ENCODE assay signal across 1 cellular context in the genomic region with DNA sequence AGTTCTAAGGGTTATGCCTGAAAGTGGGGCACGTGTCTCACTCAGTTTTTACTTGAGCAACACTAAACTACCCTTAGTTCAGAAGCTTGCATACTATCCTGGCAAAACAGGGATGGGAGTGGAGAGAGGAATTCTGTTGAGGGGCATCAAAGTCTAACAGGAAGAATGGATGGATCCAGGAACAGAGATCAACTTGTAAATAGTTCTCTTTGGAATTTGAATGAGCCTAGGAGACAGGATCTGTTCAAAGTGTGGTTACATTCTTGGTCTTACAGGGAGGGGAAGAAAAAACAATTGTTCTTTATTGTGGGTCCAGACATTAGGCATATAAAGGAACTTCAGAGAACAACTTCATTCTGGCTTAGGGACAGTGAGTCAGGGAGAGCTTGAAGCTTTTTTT.
TF ChIP-seq lines count a peak whose summit lies in the region.

No MANE protein-coding gene starts in this region.

TF ChIP-seq in HepG2, 621 proteins besides CTCF, POLR2A, EP300 and RAD21 (continued from another document):
- no peak for TF ChIP-seq HNF1B (CRISPR knock-in tag; IDR thresholded peaks at IDR 0.05)
- TF ChIP-seq CEBPG (CRISPR knock-in tag; IDR thresholded peaks at IDR 0.05): no peak
- TF ChIP-seq MNT (IDR thresholded peaks at IDR 0.05): 0 out of 2 replicates have a peak, but pooled peaks have one; percentile 15
- no peak for TF ChIP-seq GFI1 (CRISPR knock-in tag; IDR thresholded peaks at IDR 0.05; ENCODE audit: borderline replicate concordance)
- TF ChIP-seq PAX8 (CRISPR knock-in tag; IDR thresholded peaks at IDR 0.05; ENCODE audit: borderline replicate concordance): no peak
- TF ChIP-seq GABPA (IDR thresholded peaks at IDR 0.05; ENCODE audit: low read depth, low read length): no peak
- TF ChIP-seq GABPA (CRISPR knock-in tag; IDR thresholded peaks at IDR 0.05; ENCODE audit: low read depth): no peak
- no peak for TF ChIP-seq ZNF326 (CRISPR knock-in tag; IDR thresholded peaks at IDR 0.05; ENCODE audit: borderline replicate concordance)
- TF ChIP-seq GLMP (CRISPR knock-in tag; IDR thresholded peaks at IDR 0.05; ENCODE audit: borderline replicate concordance): no peak
- no peak for TF ChIP-seq NCOA1 (CRISPR knock-in tag; IDR thresholded peaks at IDR 0.05)
- TF ChIP-seq ZNF225 (CRISPR knock-in tag; IDR thresholded peaks at IDR 0.05): no peak
- TF ChIP-seq, protein P1, sequence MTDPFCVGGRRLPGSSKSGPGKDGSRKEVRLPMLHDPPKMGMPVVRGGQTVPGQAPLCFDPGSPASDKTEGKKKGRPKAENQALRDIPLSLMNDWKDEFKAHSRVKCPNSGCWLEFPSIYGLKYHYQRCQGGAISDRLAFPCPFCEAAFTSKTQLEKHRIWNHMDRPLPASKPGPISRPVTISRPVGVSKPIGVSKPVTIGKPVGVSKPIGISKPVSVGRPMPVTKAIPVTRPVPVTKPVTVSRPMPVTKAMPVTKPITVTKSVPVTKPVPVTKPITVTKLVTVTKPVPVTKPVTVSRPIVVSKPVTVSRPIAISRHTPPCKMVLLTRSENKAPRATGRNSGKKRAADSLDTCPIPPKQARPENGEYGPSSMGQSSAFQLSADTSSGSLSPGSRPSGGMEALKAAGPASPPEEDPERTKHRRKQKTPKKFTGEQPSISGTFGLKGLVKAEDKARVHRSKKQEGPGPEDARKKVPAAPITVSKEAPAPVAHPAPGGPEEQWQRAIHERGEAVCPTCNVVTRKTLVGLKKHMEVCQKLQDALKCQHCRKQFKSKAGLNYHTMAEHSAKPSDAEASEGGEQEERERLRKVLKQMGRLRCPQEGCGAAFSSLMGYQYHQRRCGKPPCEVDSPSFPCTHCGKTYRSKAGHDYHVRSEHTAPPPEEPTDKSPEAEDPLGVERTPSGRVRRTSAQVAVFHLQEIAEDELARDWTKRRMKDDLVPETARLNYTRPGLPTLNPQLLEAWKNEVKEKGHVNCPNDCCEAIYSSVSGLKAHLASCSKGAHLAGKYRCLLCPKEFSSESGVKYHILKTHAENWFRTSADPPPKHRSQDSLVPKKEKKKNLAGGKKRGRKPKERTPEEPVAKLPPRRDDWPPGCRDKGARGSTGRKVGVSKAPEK (CRISPR knock-in tag; IDR thresholded peaks at IDR 0.05; ENCODE audit: borderline replicate concordance): no peak
- no peak for TF ChIP-seq ZNF816 (CRISPR knock-in tag; IDR thresholded peaks at IDR 0.05; ENCODE audit: borderline replicate concordance)
- TF ChIP-seq NPAS2 (CRISPR knock-in tag; IDR thresholded peaks at IDR 0.05; ENCODE audit: borderline replicate concordance): no peak
- TF ChIP-seq PAXIP1 (CRISPR knock-in tag; conservative IDR thresholded peaks at IDR 0.05): peak; percentile 33
- no peak for TF ChIP-seq HIVEP1 (CRISPR knock-in tag; IDR thresholded peaks at IDR 0.05)
- TF ChIP-seq ETV5 (CRISPR knock-in tag; IDR thresholded peaks at IDR 0.05; ENCODE audit: borderline replicate concordance): peak; percentile 26; the same call in 1 of the 2 replicates
- TF ChIP-seq SOX13 (IDR thresholded peaks at IDR 0.05): no peak
- peak in 1 of 2 experiments; percentile 70; a peak in 2 of 4 replicates for TF ChIP-seq SOX13 (CRISPR knock-in tag; conservative IDR thresholded peaks at IDR 0.05 in 1 of 2, IDR thresholded peaks at IDR 0.05 in 1 of 2)
- TF ChIP-seq ZNF781 (CRISPR knock-in tag; IDR thresholded peaks at IDR 0.05; ENCODE audit: borderline replicate concordance, not compliant biosample characterization): no peak
- TF ChIP-seq, protein P2, sequence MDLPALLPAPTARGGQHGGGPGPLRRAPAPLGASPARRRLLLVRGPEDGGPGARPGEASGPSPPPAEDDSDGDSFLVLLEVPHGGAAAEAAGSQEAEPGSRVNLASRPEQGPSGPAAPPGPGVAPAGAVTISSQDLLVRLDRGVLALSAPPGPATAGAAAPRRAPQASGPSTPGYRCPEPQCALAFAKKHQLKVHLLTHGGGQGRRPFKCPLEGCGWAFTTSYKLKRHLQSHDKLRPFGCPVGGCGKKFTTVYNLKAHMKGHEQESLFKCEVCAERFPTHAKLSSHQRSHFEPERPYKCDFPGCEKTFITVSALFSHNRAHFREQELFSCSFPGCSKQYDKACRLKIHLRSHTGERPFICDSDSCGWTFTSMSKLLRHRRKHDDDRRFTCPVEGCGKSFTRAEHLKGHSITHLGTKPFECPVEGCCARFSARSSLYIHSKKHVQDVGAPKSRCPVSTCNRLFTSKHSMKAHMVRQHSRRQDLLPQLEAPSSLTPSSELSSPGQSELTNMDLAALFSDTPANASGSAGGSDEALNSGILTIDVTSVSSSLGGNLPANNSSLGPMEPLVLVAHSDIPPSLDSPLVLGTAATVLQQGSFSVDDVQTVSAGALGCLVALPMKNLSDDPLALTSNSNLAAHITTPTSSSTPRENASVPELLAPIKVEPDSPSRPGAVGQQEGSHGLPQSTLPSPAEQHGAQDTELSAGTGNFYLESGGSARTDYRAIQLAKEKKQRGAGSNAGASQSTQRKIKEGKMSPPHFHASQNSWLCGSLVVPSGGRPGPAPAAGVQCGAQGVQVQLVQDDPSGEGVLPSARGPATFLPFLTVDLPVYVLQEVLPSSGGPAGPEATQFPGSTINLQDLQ (CRISPR knock-in tag; IDR thresholded peaks at IDR 0.05): no peak
- TF ChIP-seq PHB2 (IDR thresholded peaks at IDR 0.05; ENCODE audit: partially characterized antibody): no peak
- TF ChIP-seq PLRG1 (conservative IDR thresholded peaks at IDR 0.05): no peak
- peak; percentile 56; the same call in 1 of the 2 replicates for TF ChIP-seq SOX5 (CRISPR knock-in tag; IDR thresholded peaks at IDR 0.05; ENCODE audit: borderline replicate concordance)
- no peak for TF ChIP-seq ELF3 (CRISPR knock-in tag; IDR thresholded peaks at IDR 0.05)
- TF ChIP-seq ZNF839 (CRISPR knock-in tag; IDR thresholded peaks at IDR 0.05; ENCODE audit: borderline replicate concordance): no peak
- TF ChIP-seq GATAD2A (CRISPR knock-in tag; IDR thresholded peaks at IDR 0.05): no peak
- peak; percentile 12 for TF ChIP-seq TEAD3 (CRISPR knock-in tag; optimal IDR thresholded peaks at IDR 0.05; ENCODE audit: borderline replicate concordance)
- TF ChIP-seq ZNF567 (CRISPR knock-in tag; IDR thresholded peaks at IDR 0.05; ENCODE audit: borderline replicate concordance): no peak
- TF ChIP-seq ARID5B (CRISPR knock-in tag; IDR thresholded peaks at IDR 0.05): peak; percentile 26; the same call in 1 of the 2 replicates
- no peak for TF ChIP-seq ZNF737 (CRISPR knock-in tag; IDR thresholded peaks at IDR 0.05; ENCODE audit: borderline replicate concordance)
